Comparison of ENCODE assay signal across 11 cellular contexts in genomic region chr11:93279911-93280347, GRCh38. TPM values are rescaled to one million over a fixed set of nuclear protein-coding genes. Genes with fewer than 3 reads are reported as not detected.
DNase-seq lines count a peak whose midpoint lies in the region; ATAC-seq and TF ChIP-seq lines count a peak whose summit lies in the region.
"Had no signal": no experiment of that assay in that cellular context is flagged by ENCODE, and none has a peak within 500 bp of the region (broad histone marks: within the 10 kb centered on the region; RNA-seq: fewer than 3 reads in every experiment).

No MANE protein-coding gene starts in this region.

- H3K4me3 ChIP-seq in kidney epithelial cell (ENCODE audit: low read depth, low read length): no peak overlapping the region
- H3K4me3 ChIP-seq in osteoblast (ENCODE audit: insufficient read depth, low read length): no peak overlapping the region
- H3K4me3 ChIP-seq in SJCRH30: no peak overlapping the region
- H3K4me3 ChIP-seq: uterus had no signal

- H3K4me1 ChIP-seq in osteoblast (ENCODE audit: insufficient read depth, low read length): no peaks in the 10 kb centered on the region
- no peaks in the 10 kb centered on the region for H3K4me1 ChIP-seq in SJCRH30
- H3K4me1 ChIP-seq: uterus had no signal

- peak; percentile 78 for ATAC-seq in GM18858 (IDR thresholded peaks at IDR 0.05; ENCODE audit: unreplicated experiment)
- peak; percentile 97 for ATAC-seq in HG02610 (IDR thresholded peaks at IDR 0.05; ENCODE audit: unreplicated experiment)
- no peak for ATAC-seq in HG03175 (IDR thresholded peaks at IDR 0.05; ENCODE audit: unreplicated experiment)

- no peaks in the 10 kb centered on the region for H4K20me1 ChIP-seq in osteoblast (ENCODE audit: insufficient read depth, low read length)

- H3K27me3 ChIP-seq in kidney epithelial cell (ENCODE audit: control insufficient read depth, insufficient read depth, low read length) (no peaks in the 10 kb centered on the region), osteoblast (ENCODE audit: insufficient read depth, low read length) (no peaks in the 10 kb centered on the region), SJCRH30 (no peaks in the 10 kb centered on the region)
- H3K27me3 ChIP-seq: uterus had no signal

- H3K36me3 ChIP-seq in kidney epithelial cell (ENCODE audit: control insufficient read depth, insufficient read depth, low read length): no peaks in the 10 kb centered on the region
- H3K36me3 ChIP-seq in osteoblast (ENCODE audit: insufficient read depth, low read length): no peaks in the 10 kb centered on the region
- H3K36me3 ChIP-seq in SJCRH30: no peaks in the 10 kb centered on the region
- H3K36me3 ChIP-seq: uterus had no signal

- H3K9me3 ChIP-seq in osteoblast (ENCODE audit: low read depth, low read length) (no peaks in the 10 kb centered on the region), SJCRH30 (replicated peaks) (no peaks in the 10 kb centered on the region)
- H3K9me3 ChIP-seq: uterus had no signal

- TF ChIP-seq CTCF in kidney epithelial cell (IDR thresholded peaks at IDR 0.05; ENCODE audit: insufficient read depth, low read length, poor library complexity, severe bottlenecking) (no peak), osteoblast (IDR thresholded peaks at IDR 0.05; ENCODE audit: extremely low read depth, low read depth, low read length) (no peak)

- H3K27ac ChIP-seq in osteoblast (ENCODE audit: low read depth, low read length): no peak overlapping the region
- no peak overlapping the region for H3K27ac ChIP-seq in SJCRH30
- H3K27ac ChIP-seq: uterus had no signal

- H3K79me2 ChIP-seq in osteoblast (ENCODE audit: insufficient read depth, low read length): no peaks in the 10 kb centered on the region

- no peak overlapping the region for H3K4me2 ChIP-seq in osteoblast (ENCODE audit: insufficient read depth, low read length)

- peak; percentile 76 to 97 (median 97) for DNase-seq in NCI-H1417 (lab: John Stamatoyannopoulos, UW)
- peak; percentile 94 for DNase-seq in kidney epithelial cell (ENCODE audit: low read depth)
- DNase-seq in NCI-H2196 (lab: John Stamatoyannopoulos, UW; ENCODE audit: unreplicated experiment): no peak
- no peak for DNase-seq in osteoblast (ENCODE audit: insufficient read length, low spot score, missing footprints)
- DNase-seq in SJCRH30: no peak
- DNase-seq: effector CD8-positive, alpha-beta T cell; NCI-H1930; uterus had no signal

- no peak overlapping the region for H2AFZ ChIP-seq in osteoblast (ENCODE audit: low read length)

RNA-seq across cellular contexts. Expression of gene DEUP1, which starts 50.6 kb away (rescaled TPM):
- 0.41 TPM in 1 of 2 replicates, not detected in the other for total RNA-seq in kidney epithelial cell
- total RNA-seq in osteoblast: under 0.01 TPM in 2 replicates
- not detected in 2 replicates for total RNA-seq in SJCRH30 (2014; rRNA removed; shearing (Covaris generic))

Comparison
In these comparisons a context has a peak if more than half of its experiments do, and no peak if none do; other contexts are left out.
1. DNase-seq: peak in NCI-H1417 (3 of 3) and kidney epithelial cell (single experiment); none in NCI-H2196 (single experiment), osteoblast (single experiment) and SJCRH30 (0 of 2).